13 cellular contexts compared by ENCODE assay signal in the genomic region with DNA sequence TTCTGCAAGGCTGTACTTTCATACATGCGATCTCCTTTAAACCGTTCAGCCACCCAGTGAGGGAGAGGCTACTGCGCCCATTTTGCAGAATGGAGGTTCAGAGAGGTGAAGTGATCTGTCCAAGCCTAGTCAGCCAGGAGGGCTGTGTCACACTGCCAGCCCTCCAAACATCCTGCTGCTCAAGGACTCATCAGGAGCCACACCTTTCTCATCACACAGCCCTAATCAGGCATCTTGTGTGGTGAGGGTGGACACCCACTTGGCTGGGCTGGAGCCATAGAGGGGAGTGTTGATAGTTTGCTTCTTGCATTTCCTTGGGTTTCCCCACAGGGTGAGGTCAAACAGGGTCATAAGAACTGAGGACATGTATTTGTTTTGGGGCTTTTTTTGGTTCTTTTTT. TPM values are rescaled to one million over a fixed set of nuclear protein-coding genes. Genes with fewer than 3 reads are reported as not detected.
A peak's percentile ranks its signal among the peaks of the same experiment; 100 is the strongest.
DNase-seq lines count a peak whose midpoint lies in the region; ATAC-seq and TF ChIP-seq lines count a peak whose summit lies in the region.
"Had no signal": no experiment of that assay in that cellular context is flagged by ENCODE, and none has a peak within 500 bp of the region (broad histone marks: within the 10 kb centered on the region; RNA-seq: fewer than 3 reads in every experiment).

No MANE protein-coding gene starts in this region.

- peaks cover 22 to 64% (median 53%) of the 10 kb centered on the region in 4 donors for H3K4me1 Mint-ChIP-seq in CD4-positive, alpha-beta memory T cell
- H3K4me1 Mint-ChIP-seq in activated T-helper 2 cell treated with anti-CD3 and anti-CD28 coated beads, Interferon-gamma antibody, Interleukin-2, Interleukin-4, amounts not matched to agents 10 μg/mL and 5 μg/mL and 100 μg/mL, durations not matched to agents 14 hours and 24 hours and 36 hours (ENCODE audit: low read depth): peaks cover 38% of the 10 kb centered on the region
- peaks cover 44 to 59% of the 10 kb centered on the region in 2 donors for H3K4me1 Mint-ChIP-seq in natural killer cell
- peaks cover 5% of the 10 kb centered on the region; the same call in 1 of the 2 replicates for H3K4me1 Mint-ChIP-seq in HFFc6 (ENCODE audit: low read depth)

- peak overlapping the region; percentile 75 for H3K27ac ChIP-seq in CD4-positive, alpha-beta memory T cell (ENCODE audit: low read depth, low read length)
- no peak overlapping the region for H3K27ac ChIP-seq in HEK293 (ENCODE audit: extremely low read depth, low read depth, low read length)
- no peak overlapping the region for H3K27ac ChIP-seq in substantia nigra (ENCODE audit: low read depth, low read length, poor library complexity, severe bottlenecking)
- H3K27ac ChIP-seq: SJCRH30 had no signal

- POLR2A ChIA-PET in CD4-positive, alpha-beta memory T cell (lab: Charles Lee; ENCODE audit: partially characterized antibody): interaction anchor here (1.1 to 5.5 kb wide), 6 partner anchors 9 to 91 kb away, joined by 4 to 60 read pairs (median 6); a partner anchor contains a TSS
- POLR2A ChIA-PET in HEK293 (lab: Yijun Ruan, JAX): no interaction called here

- CTCF ChIA-PET in CD4-positive, alpha-beta memory T cell (lab: Charles Lee; ENCODE audit: partially characterized antibody): interaction anchor here (0.8 to 2.2 kb wide), 7 partner anchors 13 to 89 kb away, joined by 3 to 8 read pairs (median 5); no protein-coding TSS in a partner anchor
- CTCF ChIA-PET in HEK293 (lab: Yijun Ruan, JAX): no interaction called here

- TF ChIP-seq CTCF in HEK293 (tag by site-specific recombination; IDR thresholded peaks at IDR 0.05) (no peak), natural killer cell (IDR thresholded peaks at IDR 0.05) (no peak), HFFc6 (IDR thresholded peaks at IDR 0.05) (no peak)

- H3K36me3 Mint-ChIP-seq in CD4-positive, alpha-beta memory T cell: peaks cover 0 to 5% of the 10 kb centered on the region in 2 donors
- peaks cover 8% of the 10 kb centered on the region for H3K36me3 Mint-ChIP-seq in activated T-helper 2 cell treated with anti-CD3 and anti-CD28 coated beads, Interferon-gamma antibody, Interleukin-2, Interleukin-4, amounts not matched to agents 10 μg/mL and 5 μg/mL and 100 μg/mL, durations not matched to agents 14 hours and 24 hours and 36 hours (ENCODE audit: low read depth)
- no peaks in the 10 kb centered on the region for H3K36me3 Mint-ChIP-seq in natural killer cell
- H3K36me3 Mint-ChIP-seq in HFFc6 (ENCODE audit: low read depth): no peaks in the 10 kb centered on the region

- H3K9me3 Mint-ChIP-seq in CD4-positive, alpha-beta memory T cell: peaks cover 0 to 2% (median 0%) of the 10 kb centered on the region in 8 donors
- H3K9me3 Mint-ChIP-seq in activated T-helper 2 cell treated with anti-CD3 and anti-CD28 coated beads, Interferon-gamma antibody, Interleukin-2, Interleukin-4, amounts not matched to agents 10 μg/mL and 5 μg/mL and 100 μg/mL, durations not matched to agents 14 hours and 24 hours and 36 hours: no peaks in the 10 kb centered on the region
- H3K9me3 Mint-ChIP-seq in natural killer cell (no peaks in the 10 kb centered on the region), HFFc6 (no peaks in the 10 kb centered on the region)

- H3K9me3 ChIP-seq in CD4-positive, alpha-beta memory T cell (ENCODE audit: control insufficient read depth in 1 of 2, low read length in 2 of 2): no peaks in the 10 kb centered on the region
- H3K9me3 ChIP-seq in HEK293 (ENCODE audit: control insufficient read depth, insufficient read depth, low read depth, low read length): no peaks in the 10 kb centered on the region
- H3K9me3 ChIP-seq: MG63, SJCRH30 had no signal

- peaks cover 0 to 2% of the 10 kb centered on the region in 2 donors for H3K27me3 Mint-ChIP-seq in CD4-positive, alpha-beta memory T cell
- no peaks in the 10 kb centered on the region for H3K27me3 Mint-ChIP-seq in activated T-helper 2 cell treated with anti-CD3 and anti-CD28 coated beads, Interferon-gamma antibody, Interleukin-2, Interleukin-4, amounts not matched to agents 10 μg/mL and 5 μg/mL and 100 μg/mL, durations not matched to agents 14 hours and 24 hours and 36 hours (ENCODE audit: low read depth)
- H3K27me3 Mint-ChIP-seq in natural killer cell (ENCODE audit: low read depth in 2 of 2) (no peaks in the 10 kb centered on the region), HFFc6 (ENCODE audit: insufficient read depth) (no peaks in the 10 kb centered on the region; the same call in 1 of the 2 replicates)

- DNase-seq in CD4-positive, alpha-beta memory T cell: peak in 2 of 5 donors; percentile 23 to 63
- DNase-seq in activated T-helper 2 cell treated with anti-CD3 and anti-CD28 coated beads, Interferon-gamma antibody, Interleukin-2, Interleukin-4, amounts not matched to agents 10 μg/mL and 5 μg/mL and 100 μg/mL, durations not matched to agents 14 hours and 24 hours and 36 hours (ENCODE audit: low spot score): no peak
- DNase-seq in natural killer cell (peak; percentile 28), kidney glomerular epithelial cell (lab: John Stamatoyannopoulos, UW) (no peak), HFFc6 (no peak), substantia nigra (lab: John Stamatoyannopoulos, UW) (no peak)
- DNase-seq: activated CD4-positive, alpha-beta T cell treated with anti-CD3 and anti-CD28 coated beads for 1 hour; left cardiac atrium; MG63; NCI-H510A; SJCRH30 had no signal

- intact Hi-C loops in CD4-positive, alpha-beta memory T cell (cut with micrococcal nuclease): loop anchor here (2.0 kb wide), 2 partner anchors 13 to 17 kb away; no protein-coding TSS in a partner anchor
- intact Hi-C loops in activated T-helper 2 cell treated with anti-CD3 and anti-CD28 coated beads, Interferon-gamma antibody, Interleukin-2, Interleukin-4, amounts not matched to agents 10 μg/mL and 5 μg/mL and 100 μg/mL, durations not matched to agents 14 hours and 24 hours and 36 hours (cut with micrococcal nuclease): no loop called here
- intact Hi-C loops in natural killer cell (cut with micrococcal nuclease): loop anchor here (2.0 to 5.0 kb wide), 3 partner anchors 17 to 479 kb away; no protein-coding TSS in a partner anchor

- peaks cover 78% of the 10 kb centered on the region for H3K4me1 ChIP-seq in CD4-positive, alpha-beta memory T cell (ENCODE audit: insufficient read depth, low read length)
- no peaks in the 10 kb centered on the region for H3K4me1 ChIP-seq in HEK293 (ENCODE audit: control insufficient read depth, insufficient read depth, low read length)
- H3K4me1 ChIP-seq: SJCRH30 had no signal

- ATAC-seq in natural killer cell (peak; percentile 51 to 67 (median 64)), GM21367 (IDR thresholded peaks at IDR 0.05; ENCODE audit: unreplicated experiment) (no peak)

- no peaks in the 10 kb centered on the region for H3K36me3 ChIP-seq in CD4-positive, alpha-beta memory T cell (ENCODE audit: insufficient read depth, low read length)
- no peaks in the 10 kb centered on the region for H3K36me3 ChIP-seq in HEK293 (ENCODE audit: control insufficient read depth in 2 of 2, insufficient read depth in 1 of 2, low read length in 2 of 2)
- H3K36me3 ChIP-seq: MG63, SJCRH30 had no signal

- peak overlapping the region in 7 of 8 donors; percentile 27 to 83 (median 79) for H3K4me3 Mint-ChIP-seq in CD4-positive, alpha-beta memory T cell
- peak overlapping the region; percentile 55 for H3K4me3 Mint-ChIP-seq in activated T-helper 2 cell treated with anti-CD3 and anti-CD28 coated beads, Interferon-gamma antibody, Interleukin-2, Interleukin-4, amounts not matched to agents 10 μg/mL and 5 μg/mL and 100 μg/mL, durations not matched to agents 14 hours and 24 hours and 36 hours (ENCODE audit: low read depth)
- H3K4me3 Mint-ChIP-seq in natural killer cell (peak overlapping the region; percentile 83), HFFc6 (no peak overlapping the region)

- H3K27ac Mint-ChIP-seq in CD4-positive, alpha-beta memory T cell: peak overlapping the region; percentile 91 to 97 (median 96)
- H3K27ac Mint-ChIP-seq in activated T-helper 2 cell treated with anti-CD3 and anti-CD28 coated beads, Interferon-gamma antibody, Interleukin-2, Interleukin-4, amounts not matched to agents 10 μg/mL and 5 μg/mL and 100 μg/mL, durations not matched to agents 14 hours and 24 hours and 36 hours: peak overlapping the region; percentile 91
- H3K27ac Mint-ChIP-seq in natural killer cell (peak overlapping the region; percentile 91 to 93), HFFc6 (no peak overlapping the region)

- no peak overlapping the region for H3K4me3 ChIP-seq in CD4-positive, alpha-beta memory T cell (ENCODE audit: low read length in 2 of 2)
- no peak overlapping the region for H3K4me3 ChIP-seq in HEK293 (ENCODE audit: low read depth, low read length)
- H3K4me3 ChIP-seq: MG63, SJCRH30 had no signal

- no peaks in the 10 kb centered on the region for H3K27me3 ChIP-seq in CD4-positive, alpha-beta memory T cell (ENCODE audit: insufficient read depth, low read length)
- H3K27me3 ChIP-seq: MG63, SJCRH30 had no signal

TF ChIP-seq in HEK293, 187 proteins besides CTCF, POLR2A, EP300 and RAD21:
- TF ChIP-seq KLF1 (tag by site-specific recombination; IDR thresholded peaks at IDR 0.05): peak; percentile 52; the same call in 1 of the 2 replicates
- TF ChIP-seq ZNF202 (tag by site-specific recombination; IDR thresholded peaks at IDR 0.05; ENCODE audit: borderline replicate concordance): no peak

RNA-seq across cellular contexts. Expression of a gene that starts 5.4 kb away (rescaled TPM):
- total RNA-seq in CD4-positive, alpha-beta memory T cell: 10 to 100 TPM; 28.5 to 32.5 TPM
- polyA plus RNA-seq in CD4-positive, alpha-beta memory T cell: 100 to 1,000 TPM in 1 of 2 donors, 10 to 100 TPM in 1; 45.6 to 153 TPM
- 11.1 and 11.4 TPM in 2 replicates for total RNA-seq in activated T-helper 2 cell treated with anti-CD3 and anti-CD28 coated beads, Interferon-gamma antibody, Interleukin-2, Interleukin-4, amounts not matched to agents 10 μg/mL and 5 μg/mL and 100 μg/mL, durations not matched to agents 14 hours and 24 hours and 36 hours
- 10 to 100 TPM in 2 of 3 donors, 1 to 10 TPM in 1; 8.7 to 15.9 (median 13.7) TPM for total RNA-seq in natural killer cell
- not detected for total RNA-seq in HFFc6 (2021; fragmentation: NEBNext Ultra II Directional; extraction: Animal tissue kit (Norgen Biotek cat#: 25700))
- total RNA-seq: SJCRH30 had no signal

RNA-seq across cellular contexts. Expression of a gene that starts 45.5 kb away (rescaled TPM):
- 10 to 100 TPM; 10.2 to 11.4 TPM for total RNA-seq in CD4-positive, alpha-beta memory T cell
- polyA plus RNA-seq in CD4-positive, alpha-beta memory T cell: under 1 TPM in 1 of 2 donors, not detected in 1; 0.40 TPM
- total RNA-seq in activated T-helper 2 cell treated with anti-CD3 and anti-CD28 coated beads, Interferon-gamma antibody, Interleukin-2, Interleukin-4, amounts not matched to agents 10 μg/mL and 5 μg/mL and 100 μg/mL, durations not matched to agents 14 hours and 24 hours and 36 hours: 3.4 and 3.5 TPM in 2 replicates
- total RNA-seq in natural killer cell: 1 to 10 TPM; 3.6 to 4.5 (median 3.7) TPM
- total RNA-seq in HFFc6 (2021; fragmentation: NEBNext Ultra II Directional; extraction: Animal tissue kit (Norgen Biotek cat#: 25700)): 1 to 10 TPM in 2 of 6 experiments, under 1 TPM in 4; 0.48 to 1.7 (median 0.82) TPM

Comparison
In these comparisons a context has a peak if more than half of its experiments do, and no peak if none do; other contexts are left out.
1. RNA of a gene that starts 5.4 kb away (total RNA-seq): 28.5 to 32.5 TPM in CD4-positive, alpha-beta memory T cell, 8.7 to 15.9 TPM in natural killer cell and 11.1 to 11.4 TPM in activated T-helper 2 cell treated with anti-CD3 and anti-CD28 coated beads, Interferon-gamma antibody, Interleukin-2, Interleukin-4, amounts not matched to agents 10 μg/mL and 5 μg/mL and 100 μg/mL, durations not matched to agents 14 hours and 24 hours and 36 hours; not detected in HFFc6; every median in the first group is over 4 times any median in the second.